In the genomic region with DNA sequence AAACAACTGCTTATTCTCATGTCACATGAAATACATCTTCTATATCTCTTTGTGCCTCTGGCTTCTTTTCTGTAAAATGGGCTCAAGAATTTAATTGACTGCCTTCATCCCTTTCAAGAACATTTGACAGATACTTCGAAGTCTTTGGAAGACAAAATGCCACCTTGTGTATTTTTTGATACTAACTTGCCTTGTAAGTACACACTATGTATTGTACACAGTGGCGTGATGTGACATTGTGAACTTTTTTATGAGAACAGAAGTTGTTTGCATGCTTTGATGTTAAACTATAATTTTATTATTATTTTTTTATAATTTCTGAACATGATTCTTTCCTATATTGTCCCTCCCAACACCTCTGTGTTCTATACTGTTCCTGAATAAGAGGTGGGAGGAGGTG, we compare ENCODE assay signal across 2 cellular contexts.
TF ChIP-seq lines count a peak whose summit lies in the region.

No MANE protein-coding gene starts in this region.

TF ChIP-seq in GM23338, 12 proteins besides CTCF, POLR2A, EP300 and RAD21 (continued from another document):
- TF ChIP-seq REST (IDR thresholded peaks at IDR 0.05; ENCODE audit: unreplicated experiment) (no peak), POLR2AphosphoS5 (IDR thresholded peaks at IDR 0.05; ENCODE audit: low read depth) (no peak), JUNB (IDR thresholded peaks at IDR 0.05; ENCODE audit: unreplicated experiment) (no peak), ZNF114 (CRISPR knock-in tag; IDR thresholded peaks at IDR 0.05) (no peak), STAT1 (IDR thresholded peaks at IDR 0.05; ENCODE audit: unreplicated experiment) (no peak), EZH2 (IDR thresholded peaks at IDR 0.05; ENCODE audit: low read depth, unreplicated experiment) (no peak)
- TF ChIP-seq, protein P1, sequence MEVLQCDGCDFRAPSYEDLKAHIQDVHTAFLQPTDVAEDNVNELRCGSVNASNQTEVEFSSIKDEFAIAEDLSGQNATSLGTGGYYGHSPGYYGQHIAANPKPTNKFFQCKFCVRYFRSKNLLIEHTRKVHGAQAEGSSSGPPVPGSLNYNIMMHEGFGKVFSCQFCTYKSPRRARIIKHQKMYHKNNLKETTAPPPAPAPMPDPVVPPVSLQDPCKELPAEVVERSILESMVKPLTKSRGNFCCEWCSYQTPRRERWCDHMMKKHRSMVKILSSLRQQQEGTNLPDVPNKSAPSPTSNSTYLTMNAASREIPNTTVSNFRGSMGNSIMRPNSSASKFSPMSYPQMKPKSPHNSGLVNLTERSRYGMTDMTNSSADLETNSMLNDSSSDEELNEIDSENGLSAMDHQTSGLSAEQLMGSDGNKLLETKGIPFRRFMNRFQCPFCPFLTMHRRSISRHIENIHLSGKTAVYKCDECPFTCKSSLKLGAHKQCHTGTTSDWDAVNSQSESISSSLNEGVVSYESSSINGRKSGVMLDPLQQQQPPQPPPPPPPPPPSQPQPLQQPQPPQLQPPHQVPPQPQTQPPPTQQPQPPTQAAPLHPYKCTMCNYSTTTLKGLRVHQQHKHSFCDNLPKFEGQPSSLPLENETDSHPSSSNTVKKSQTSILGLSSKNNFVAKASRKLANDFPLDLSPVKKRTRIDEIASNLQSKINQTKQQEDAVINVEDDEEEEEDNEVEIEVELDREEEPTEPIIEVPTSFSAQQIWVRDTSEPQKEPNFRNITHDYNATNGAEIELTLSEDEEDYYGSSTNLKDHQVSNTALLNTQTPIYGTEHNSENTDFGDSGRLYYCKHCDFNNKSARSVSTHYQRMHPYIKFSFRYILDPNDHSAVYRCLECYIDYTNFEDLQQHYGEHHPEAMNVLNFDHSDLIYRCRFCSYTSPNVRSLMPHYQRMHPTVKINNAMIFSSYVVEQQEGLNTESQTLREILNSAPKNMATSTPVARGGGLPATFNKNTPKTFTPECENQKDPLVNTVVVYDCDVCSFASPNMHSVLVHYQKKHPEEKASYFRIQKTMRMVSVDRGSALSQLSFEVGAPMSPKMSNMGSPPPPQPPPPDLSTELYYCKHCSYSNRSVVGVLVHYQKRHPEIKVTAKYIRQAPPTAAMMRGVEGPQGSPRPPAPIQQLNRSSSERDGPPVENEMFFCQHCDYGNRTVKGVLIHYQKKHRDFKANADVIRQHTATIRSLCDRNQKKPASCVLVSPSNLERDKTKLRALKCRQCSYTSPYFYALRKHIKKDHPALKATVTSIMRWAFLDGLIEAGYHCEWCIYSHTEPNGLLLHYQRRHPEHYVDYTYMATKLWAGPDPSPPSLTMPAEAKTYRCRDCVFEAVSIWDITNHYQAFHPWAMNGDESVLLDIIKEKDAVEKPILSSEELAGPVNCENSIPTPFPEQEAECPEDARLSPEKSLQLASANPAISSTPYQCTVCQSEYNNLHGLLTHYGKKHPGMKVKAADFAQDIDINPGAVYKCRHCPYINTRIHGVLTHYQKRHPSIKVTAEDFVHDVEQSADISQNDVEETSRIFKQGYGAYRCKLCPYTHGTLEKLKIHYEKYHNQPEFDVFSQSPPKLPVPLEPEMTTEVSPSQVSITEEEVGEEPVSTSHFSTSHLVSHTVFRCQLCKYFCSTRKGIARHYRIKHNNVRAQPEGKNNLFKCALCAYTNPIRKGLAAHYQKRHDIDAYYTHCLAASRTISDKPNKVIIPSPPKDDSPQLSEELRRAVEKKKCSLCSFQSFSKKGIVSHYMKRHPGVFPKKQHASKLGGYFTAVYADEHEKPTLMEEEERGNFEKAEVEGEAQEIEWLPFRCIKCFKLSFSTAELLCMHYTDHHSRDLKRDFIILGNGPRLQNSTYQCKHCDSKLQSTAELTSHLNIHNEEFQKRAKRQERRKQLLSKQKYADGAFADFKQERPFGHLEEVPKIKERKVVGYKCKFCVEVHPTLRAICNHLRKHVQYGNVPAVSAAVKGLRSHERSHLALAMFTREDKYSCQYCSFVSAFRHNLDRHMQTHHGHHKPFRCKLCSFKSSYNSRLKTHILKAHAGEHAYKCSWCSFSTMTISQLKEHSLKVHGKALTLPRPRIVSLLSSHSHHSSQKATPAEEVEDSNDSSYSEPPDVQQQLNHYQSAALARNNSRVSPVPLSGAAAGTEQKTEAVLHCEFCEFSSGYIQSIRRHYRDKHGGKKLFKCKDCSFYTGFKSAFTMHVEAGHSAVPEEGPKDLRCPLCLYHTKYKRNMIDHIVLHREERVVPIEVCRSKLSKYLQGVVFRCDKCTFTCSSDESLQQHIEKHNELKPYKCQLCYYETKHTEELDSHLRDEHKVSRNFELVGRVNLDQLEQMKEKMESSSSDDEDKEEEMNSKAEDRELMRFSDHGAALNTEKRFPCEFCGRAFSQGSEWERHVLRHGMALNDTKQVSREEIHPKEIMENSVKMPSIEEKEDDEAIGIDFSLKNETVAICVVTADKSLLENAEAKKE (CRISPR knock-in tag; IDR thresholded peaks at IDR 0.05): no peak

TF ChIP-seq in SK-N-SH, 30 proteins besides CTCF, POLR2A, EP300 and RAD21 (continued from another document):
- TF ChIP-seq REST (IDR thresholded peaks at IDR 0.05; ENCODE audit: low read depth, low read length): no peak
- TF ChIP-seq RCOR1 (IDR thresholded peaks at IDR 0.05; ENCODE audit: low read length): no peak
- TF ChIP-seq RFX5 (IDR thresholded peaks at IDR 0.05; ENCODE audit: low read length): no peak
- no peak for TF ChIP-seq MEF2A (IDR thresholded peaks at IDR 0.05; ENCODE audit: borderline replicate concordance, low read depth)
- TF ChIP-seq GATA2 (CRISPR knock-in tag; IDR thresholded peaks at IDR 0.05): no peak
- TF ChIP-seq MAX (IDR thresholded peaks at IDR 0.05; ENCODE audit: low read depth): no peak
- TF ChIP-seq JUND (IDR thresholded peaks at IDR 0.05): no peak
- no peak for TF ChIP-seq FOXJ3 (CRISPR knock-in tag; IDR thresholded peaks at IDR 0.05)
